In the genomic region with DNA sequence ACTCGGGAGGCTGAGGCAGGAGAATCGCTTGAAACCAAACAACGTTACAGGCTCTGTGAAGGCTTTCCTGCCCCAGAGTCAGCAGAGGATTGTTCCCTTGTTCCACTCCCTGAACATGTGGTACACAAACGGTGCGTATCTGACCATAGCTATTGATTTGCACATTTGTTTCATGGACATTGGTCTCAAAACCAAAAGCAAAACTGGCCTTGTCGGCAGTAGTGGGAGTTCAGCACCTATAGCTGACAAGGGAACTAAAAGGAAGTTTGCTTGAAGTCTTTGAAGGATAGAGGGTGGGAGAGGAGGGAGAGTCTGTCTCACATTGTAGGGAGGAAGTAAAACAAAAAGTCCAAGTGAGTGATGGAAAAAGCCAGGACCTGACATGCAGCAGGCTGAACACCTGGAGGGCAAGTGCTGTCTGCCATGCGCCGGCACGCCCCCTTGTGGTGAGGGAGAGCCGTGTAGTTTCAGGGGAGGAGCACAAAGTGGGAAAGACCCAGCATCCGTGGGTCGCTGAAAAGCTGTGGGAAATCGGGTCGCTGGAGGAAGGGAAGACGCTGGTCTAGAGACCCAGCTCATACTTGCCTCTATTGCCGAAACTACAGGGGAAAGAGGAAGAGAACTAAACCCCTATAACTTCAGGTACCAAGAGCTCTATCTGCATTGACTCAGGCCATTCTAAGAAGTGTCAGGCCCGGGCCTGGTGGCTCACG, we compare ENCODE assay signal across 1 cellular context.
A peak's percentile ranks its signal among the peaks of the same experiment; 100 is the strongest.
TF ChIP-seq lines count a peak whose summit lies in the region.

No MANE protein-coding gene starts in this region.

TF ChIP-seq in HepG2, 621 proteins besides CTCF, POLR2A, EP300 and RAD21 (continued from another document and continues in another):
- TF ChIP-seq, protein P1, sequence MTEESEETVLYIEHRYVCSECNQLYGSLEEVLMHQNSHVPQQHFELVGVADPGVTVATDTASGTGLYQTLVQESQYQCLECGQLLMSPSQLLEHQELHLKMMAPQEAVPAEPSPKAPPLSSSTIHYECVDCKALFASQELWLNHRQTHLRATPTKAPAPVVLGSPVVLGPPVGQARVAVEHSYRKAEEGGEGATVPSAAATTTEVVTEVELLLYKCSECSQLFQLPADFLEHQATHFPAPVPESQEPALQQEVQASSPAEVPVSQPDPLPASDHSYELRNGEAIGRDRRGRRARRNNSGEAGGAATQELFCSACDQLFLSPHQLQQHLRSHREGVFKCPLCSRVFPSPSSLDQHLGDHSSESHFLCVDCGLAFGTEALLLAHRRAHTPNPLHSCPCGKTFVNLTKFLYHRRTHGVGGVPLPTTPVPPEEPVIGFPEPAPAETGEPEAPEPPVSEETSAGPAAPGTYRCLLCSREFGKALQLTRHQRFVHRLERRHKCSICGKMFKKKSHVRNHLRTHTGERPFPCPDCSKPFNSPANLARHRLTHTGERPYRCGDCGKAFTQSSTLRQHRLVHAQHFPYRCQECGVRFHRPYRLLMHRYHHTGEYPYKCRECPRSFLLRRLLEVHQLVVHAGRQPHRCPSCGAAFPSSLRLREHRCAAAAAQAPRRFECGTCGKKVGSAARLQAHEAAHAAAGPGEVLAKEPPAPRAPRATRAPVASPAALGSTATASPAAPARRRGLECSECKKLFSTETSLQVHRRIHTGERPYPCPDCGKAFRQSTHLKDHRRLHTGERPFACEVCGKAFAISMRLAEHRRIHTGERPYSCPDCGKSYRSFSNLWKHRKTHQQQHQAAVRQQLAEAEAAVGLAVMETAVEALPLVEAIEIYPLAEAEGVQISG (CRISPR knock-in tag; IDR thresholded peaks at IDR 0.05) = peak; percentile 50; the same call in 1 of the 2 replicates
- TF ChIP-seq ZNF766 (CRISPR knock-in tag; IDR thresholded peaks at IDR 0.05; ENCODE audit: borderline replicate concordance) (no peak; the same call in 1 of the 2 replicates), CBFB (CRISPR knock-in tag; IDR thresholded peaks at IDR 0.05) (peak; percentile 40; the same call in 1 of the 2 replicates), ZNF30 (CRISPR knock-in tag; IDR thresholded peaks at IDR 0.05) (no peak), KAT8 (CRISPR knock-in tag; IDR thresholded peaks at IDR 0.05) (0 out of 2 replicates have a peak, but pooled peaks have one; percentile 41), HNRNPUL1 (IDR thresholded peaks at IDR 0.05; ENCODE audit: low read depth, low read length) (no peak), ZNF546 (CRISPR knock-in tag; conservative IDR thresholded peaks at IDR 0.05) (no peak), RELA (CRISPR knock-in tag; IDR thresholded peaks at IDR 0.05) (no peak), HHEX (CRISPR knock-in tag; IDR thresholded peaks at IDR 0.05) (no peak), ZNF296 (CRISPR knock-in tag; conservative IDR thresholded peaks at IDR 0.05) (no peak), FOSL1 (CRISPR knock-in tag; IDR thresholded peaks at IDR 0.05; ENCODE audit: borderline replicate concordance) (no peak), ZNF674 (CRISPR knock-in tag; IDR thresholded peaks at IDR 0.05; ENCODE audit: low read depth) (0 out of 2 replicates have a peak, but pooled peaks have one; percentile 55), ZEB1 (IDR thresholded peaks at IDR 0.05; ENCODE audit: insufficient replicate concordance, low read depth) (no peak), TARDBP (CRISPR knock-in tag; IDR thresholded peaks at IDR 0.05) (0 out of 2 replicates have a peak, but pooled peaks have one; percentile 39), ZNF343 (CRISPR knock-in tag; IDR thresholded peaks at IDR 0.05) (no peak), NCOA1 (CRISPR knock-in tag; IDR thresholded peaks at IDR 0.05) (no peak), POLR2AphosphoS2 (IDR thresholded peaks at IDR 0.05; ENCODE audit: low read depth, low read length) (no peak), ZNF143 (CRISPR knock-in tag; IDR thresholded peaks at IDR 0.05) (no peak), SNRNP70 (IDR thresholded peaks at IDR 0.05; ENCODE audit: low read depth, low read length) (no peak), ZSCAN29 (CRISPR knock-in tag; conservative IDR thresholded peaks at IDR 0.05) (no peak), ZNF839 (CRISPR knock-in tag; IDR thresholded peaks at IDR 0.05; ENCODE audit: borderline replicate concordance) (no peak), THAP11 (CRISPR knock-in tag; IDR thresholded peaks at IDR 0.05) (peak; percentile 54), ZNF44 (CRISPR knock-in tag; IDR thresholded peaks at IDR 0.05) (peak; percentile 68; the same call in 1 of the 2 replicates), MBD4 (IDR thresholded peaks at IDR 0.05; ENCODE audit: borderline replicate concordance, low read length) (no peak), ZNF530 (CRISPR knock-in tag; IDR thresholded peaks at IDR 0.05; ENCODE audit: low read depth) (no peak), YEATS2 (CRISPR knock-in tag; IDR thresholded peaks at IDR 0.05; ENCODE audit: borderline replicate concordance) (peak; percentile 23; the same call in 1 of the 2 replicates), ZNF737 (CRISPR knock-in tag; IDR thresholded peaks at IDR 0.05; ENCODE audit: borderline replicate concordance) (no peak), ZMYM4 (CRISPR knock-in tag; IDR thresholded peaks at IDR 0.05) (0 out of 2 replicates have a peak, but pooled peaks have one; percentile 41), PLRG1 (conservative IDR thresholded peaks at IDR 0.05) (no peak), ZNF776 (CRISPR knock-in tag; IDR thresholded peaks at IDR 0.05) (peak; percentile 38; the same call in 1 of the 2 replicates)
- TF ChIP-seq, protein P2, sequence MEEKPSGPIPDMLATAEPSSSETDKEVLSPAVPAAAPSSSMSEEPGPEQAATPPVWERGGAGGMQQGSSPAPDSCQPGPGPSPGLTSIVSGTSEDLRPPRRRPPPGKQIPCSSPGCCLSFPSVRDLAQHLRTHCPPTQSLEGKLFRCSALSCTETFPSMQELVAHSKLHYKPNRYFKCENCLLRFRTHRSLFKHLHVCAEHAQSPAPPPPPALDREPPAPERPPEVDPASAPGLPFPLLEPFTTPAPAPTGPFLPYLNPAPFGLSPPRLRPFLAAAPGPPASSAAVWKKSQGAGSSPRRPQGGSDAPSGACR (CRISPR knock-in tag; IDR thresholded peaks at IDR 0.05) = no peak
- TF ChIP-seq, protein P3, sequence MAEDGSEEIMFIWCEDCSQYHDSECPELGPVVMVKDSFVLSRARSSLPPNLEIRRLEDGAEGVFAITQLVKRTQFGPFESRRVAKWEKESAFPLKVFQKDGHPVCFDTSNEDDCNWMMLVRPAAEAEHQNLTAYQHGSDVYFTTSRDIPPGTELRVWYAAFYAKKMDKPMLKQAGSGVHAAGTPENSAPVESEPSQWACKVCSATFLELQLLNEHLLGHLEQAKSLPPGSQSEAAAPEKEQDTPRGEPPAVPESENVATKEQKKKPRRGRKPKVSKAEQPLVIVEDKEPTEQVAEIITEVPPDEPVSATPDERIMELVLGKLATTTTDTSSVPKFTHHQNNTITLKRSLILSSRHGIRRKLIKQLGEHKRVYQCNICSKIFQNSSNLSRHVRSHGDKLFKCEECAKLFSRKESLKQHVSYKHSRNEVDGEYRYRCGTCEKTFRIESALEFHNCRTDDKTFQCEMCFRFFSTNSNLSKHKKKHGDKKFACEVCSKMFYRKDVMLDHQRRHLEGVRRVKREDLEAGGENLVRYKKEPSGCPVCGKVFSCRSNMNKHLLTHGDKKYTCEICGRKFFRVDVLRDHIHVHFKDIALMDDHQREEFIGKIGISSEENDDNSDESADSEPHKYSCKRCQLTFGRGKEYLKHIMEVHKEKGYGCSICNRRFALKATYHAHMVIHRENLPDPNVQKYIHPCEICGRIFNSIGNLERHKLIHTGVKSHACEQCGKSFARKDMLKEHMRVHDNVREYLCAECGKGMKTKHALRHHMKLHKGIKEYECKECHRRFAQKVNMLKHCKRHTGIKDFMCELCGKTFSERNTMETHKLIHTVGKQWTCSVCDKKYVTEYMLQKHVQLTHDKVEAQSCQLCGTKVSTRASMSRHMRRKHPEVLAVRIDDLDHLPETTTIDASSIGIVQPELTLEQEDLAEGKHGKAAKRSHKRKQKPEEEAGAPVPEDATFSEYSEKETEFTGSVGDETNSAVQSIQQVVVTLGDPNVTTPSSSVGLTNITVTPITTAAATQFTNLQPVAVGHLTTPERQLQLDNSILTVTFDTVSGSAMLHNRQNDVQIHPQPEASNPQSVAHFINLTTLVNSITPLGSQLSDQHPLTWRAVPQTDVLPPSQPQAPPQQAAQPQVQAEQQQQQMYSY (CRISPR knock-in tag; IDR thresholded peaks at IDR 0.05) = peak; percentile 42; the same call in 1 of the 2 replicates
- TF ChIP-seq, protein P4, sequence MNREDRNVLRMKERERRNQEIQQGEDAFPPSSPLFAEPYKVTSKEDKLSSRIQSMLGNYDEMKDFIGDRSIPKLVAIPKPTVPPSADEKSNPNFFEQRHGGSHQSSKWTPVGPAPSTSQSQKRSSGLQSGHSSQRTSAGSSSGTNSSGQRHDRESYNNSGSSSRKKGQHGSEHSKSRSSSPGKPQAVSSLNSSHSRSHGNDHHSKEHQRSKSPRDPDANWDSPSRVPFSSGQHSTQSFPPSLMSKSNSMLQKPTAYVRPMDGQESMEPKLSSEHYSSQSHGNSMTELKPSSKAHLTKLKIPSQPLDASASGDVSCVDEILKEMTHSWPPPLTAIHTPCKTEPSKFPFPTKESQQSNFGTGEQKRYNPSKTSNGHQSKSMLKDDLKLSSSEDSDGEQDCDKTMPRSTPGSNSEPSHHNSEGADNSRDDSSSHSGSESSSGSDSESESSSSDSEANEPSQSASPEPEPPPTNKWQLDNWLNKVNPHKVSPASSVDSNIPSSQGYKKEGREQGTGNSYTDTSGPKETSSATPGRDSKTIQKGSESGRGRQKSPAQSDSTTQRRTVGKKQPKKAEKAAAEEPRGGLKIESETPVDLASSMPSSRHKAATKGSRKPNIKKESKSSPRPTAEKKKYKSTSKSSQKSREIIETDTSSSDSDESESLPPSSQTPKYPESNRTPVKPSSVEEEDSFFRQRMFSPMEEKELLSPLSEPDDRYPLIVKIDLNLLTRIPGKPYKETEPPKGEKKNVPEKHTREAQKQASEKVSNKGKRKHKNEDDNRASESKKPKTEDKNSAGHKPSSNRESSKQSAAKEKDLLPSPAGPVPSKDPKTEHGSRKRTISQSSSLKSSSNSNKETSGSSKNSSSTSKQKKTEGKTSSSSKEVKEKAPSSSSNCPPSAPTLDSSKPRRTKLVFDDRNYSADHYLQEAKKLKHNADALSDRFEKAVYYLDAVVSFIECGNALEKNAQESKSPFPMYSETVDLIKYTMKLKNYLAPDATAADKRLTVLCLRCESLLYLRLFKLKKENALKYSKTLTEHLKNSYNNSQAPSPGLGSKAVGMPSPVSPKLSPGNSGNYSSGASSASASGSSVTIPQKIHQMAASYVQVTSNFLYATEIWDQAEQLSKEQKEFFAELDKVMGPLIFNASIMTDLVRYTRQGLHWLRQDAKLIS (CRISPR knock-in tag; IDR thresholded peaks at IDR 0.05) = no peak
- TF ChIP-seq, protein P5, sequence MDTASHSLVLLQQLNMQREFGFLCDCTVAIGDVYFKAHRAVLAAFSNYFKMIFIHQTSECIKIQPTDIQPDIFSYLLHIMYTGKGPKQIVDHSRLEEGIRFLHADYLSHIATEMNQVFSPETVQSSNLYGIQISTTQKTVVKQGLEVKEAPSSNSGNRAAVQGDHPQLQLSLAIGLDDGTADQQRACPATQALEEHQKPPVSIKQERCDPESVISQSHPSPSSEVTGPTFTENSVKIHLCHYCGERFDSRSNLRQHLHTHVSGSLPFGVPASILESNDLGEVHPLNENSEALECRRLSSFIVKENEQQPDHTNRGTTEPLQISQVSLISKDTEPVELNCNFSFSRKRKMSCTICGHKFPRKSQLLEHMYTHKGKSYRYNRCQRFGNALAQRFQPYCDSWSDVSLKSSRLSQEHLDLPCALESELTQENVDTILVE (CRISPR knock-in tag; IDR thresholded peaks at IDR 0.05) = peak; percentile 61; the same call in 1 of the 2 replicates
- TF ChIP-seq, protein P6, sequence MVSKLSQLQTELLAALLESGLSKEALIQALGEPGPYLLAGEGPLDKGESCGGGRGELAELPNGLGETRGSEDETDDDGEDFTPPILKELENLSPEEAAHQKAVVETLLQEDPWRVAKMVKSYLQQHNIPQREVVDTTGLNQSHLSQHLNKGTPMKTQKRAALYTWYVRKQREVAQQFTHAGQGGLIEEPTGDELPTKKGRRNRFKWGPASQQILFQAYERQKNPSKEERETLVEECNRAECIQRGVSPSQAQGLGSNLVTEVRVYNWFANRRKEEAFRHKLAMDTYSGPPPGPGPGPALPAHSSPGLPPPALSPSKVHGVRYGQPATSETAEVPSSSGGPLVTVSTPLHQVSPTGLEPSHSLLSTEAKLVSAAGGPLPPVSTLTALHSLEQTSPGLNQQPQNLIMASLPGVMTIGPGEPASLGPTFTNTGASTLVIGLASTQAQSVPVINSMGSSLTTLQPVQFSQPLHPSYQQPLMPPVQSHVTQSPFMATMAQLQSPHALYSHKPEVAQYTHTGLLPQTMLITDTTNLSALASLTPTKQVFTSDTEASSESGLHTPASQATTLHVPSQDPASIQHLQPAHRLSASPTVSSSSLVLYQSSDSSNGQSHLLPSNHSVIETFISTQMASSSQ (IDR thresholded peaks at IDR 0.05; ENCODE audit: low read depth) = no peak
- TF ChIP-seq, protein P6 (CRISPR knock-in tag; IDR thresholded peaks at IDR 0.05; ENCODE audit: borderline replicate concordance) = peak; percentile 32; the same call in 1 of the 2 replicates
